ENCODE assay signal across 1 cellular context in genomic region chr3:45700570-45701073, GRCh38.
TF ChIP-seq lines count a peak whose summit lies in the region.

No MANE protein-coding gene starts in this region.

TF ChIP-seq in H1, 55 proteins besides CTCF, POLR2A, EP300 and RAD21:
- TF ChIP-seq EGR1 (IDR thresholded peaks at IDR 0.05; ENCODE audit: borderline replicate concordance, low read depth, low read length) (no peak), TBP (IDR thresholded peaks at IDR 0.05; ENCODE audit: low read depth, low read length) (no peak), TAF7 (optimal IDR thresholded peaks at IDR 0.05; ENCODE audit: borderline replicate concordance, low read depth, low read length) (no peak), JUN (IDR thresholded peaks at IDR 0.05; ENCODE audit: low read depth, low read length) (no peak), CEBPB (IDR thresholded peaks at IDR 0.05; ENCODE audit: low read depth, low read length) (no peak), RFX5 (IDR thresholded peaks at IDR 0.05; ENCODE audit: borderline replicate concordance, low read depth, low read length) (no peak), JUND (IDR thresholded peaks at IDR 0.05; ENCODE audit: low read length) (no peak), RBBP5 (IDR thresholded peaks at IDR 0.05; ENCODE audit: borderline replicate concordance, low read depth, low read length) (no peak), TEAD4 (IDR thresholded peaks at IDR 0.05; ENCODE audit: low read depth, low read length) (no peak), KDM1A (IDR thresholded peaks at IDR 0.05; ENCODE audit: borderline replicate concordance, low read length) (peak; percentile 82), ATF2 (IDR thresholded peaks at IDR 0.05; ENCODE audit: low read length) (0 out of 2 replicates have a peak, but pooled peaks have one; percentile 17), SRF (IDR thresholded peaks at IDR 0.05; ENCODE audit: low read depth, low read length) (no peak)
